ENCODE assay signal across 17 cellular contexts in the genomic region with DNA sequence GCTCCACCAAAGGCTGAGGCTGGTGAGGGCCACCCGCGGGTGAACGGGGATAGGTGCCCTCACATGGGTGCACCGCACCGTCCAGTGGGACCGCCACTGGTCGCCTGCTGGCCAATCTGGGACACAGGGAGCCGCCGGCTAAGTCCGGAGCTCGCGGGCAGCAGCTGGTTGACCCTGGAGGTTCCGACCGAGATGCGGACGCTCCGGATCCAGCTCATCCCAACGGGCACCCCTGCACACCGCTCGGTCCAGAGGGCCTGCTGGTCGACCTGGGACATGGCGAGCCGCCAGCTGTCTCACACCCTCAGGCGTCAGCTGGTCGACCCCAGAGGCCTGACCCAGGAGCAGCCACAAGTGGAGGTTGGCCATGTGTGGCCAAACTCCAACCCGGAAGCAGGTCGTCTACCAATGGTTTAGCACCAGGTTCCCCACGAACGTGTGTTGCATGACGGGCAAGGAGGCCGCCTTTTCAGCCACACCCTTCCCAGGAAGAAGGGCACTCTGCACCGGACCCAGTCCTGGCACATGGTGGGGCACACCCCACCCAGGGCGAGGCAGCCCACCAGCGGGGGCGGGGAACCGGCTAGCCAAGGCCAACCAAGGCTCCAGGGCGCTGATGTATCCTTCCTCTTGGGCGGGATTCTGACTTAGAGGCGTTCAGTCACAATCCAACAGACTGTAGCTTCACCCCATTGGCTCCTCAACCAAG.
DNase-seq lines count a peak whose midpoint lies in the region; ATAC-seq and TF ChIP-seq lines count a peak whose summit lies in the region.
"Had no signal": no experiment of that assay in that cellular context is flagged by ENCODE, and none has a peak within 500 bp of the region (broad histone marks: within the 10 kb centered on the region; RNA-seq: fewer than 3 reads in every experiment).

No MANE protein-coding gene starts in this region.

- no peak overlapping the region for H3K4me3 Mint-ChIP-seq in osteocyte (ENCODE audit: unreplicated experiment)
- H3K4me3 Mint-ChIP-seq: B cell; CD4-positive, CD25-positive, alpha-beta regulatory T cell; CD8-positive, alpha-beta memory T cell; GM23338; HFFc6 had no signal

- DNase-seq in cardiac septum (ENCODE audit: low spot score) (peak; percentile 53), Right ventricle myocardium inferior (ENCODE audit: missing footprints) (no peak), osteocyte (ENCODE audit: extremely low spot score, unreplicated experiment) (peak; percentile 85), aorta (no peak), BE2C (no peak), sigmoid colon (no peak), NCI-H1092 treated with DMSO at 0.1 percent for 48 hours (lab: John Stamatoyannopoulos, UW) (no peak)
- DNase-seq: C1 segment of cervical spinal cord; CD4-positive, CD25-positive, alpha-beta regulatory T cell; CD8-positive, alpha-beta memory T cell; COR-L47; HFFc6; IMR-90 had no signal

- TF ChIP-seq CTCF in osteocyte (IDR thresholded peaks at IDR 0.05) (no peak), BE2C (IDR thresholded peaks at IDR 0.05; ENCODE audit: low read depth, low read length) (no peak), sigmoid colon (IDR thresholded peaks at IDR 0.05) (no peak)

- H3K27ac ChIP-seq in aorta (ENCODE audit: low read depth in 1 of 2, low read length in 2 of 2) (no peak overlapping the region), sigmoid colon (no peak overlapping the region)

- H3K36me3 ChIP-seq in aorta (ENCODE audit: control insufficient read depth in 1 of 2, insufficient read depth in 2 of 2, low read length in 1 of 2) (no peaks in the 10 kb centered on the region), BE2C (no peaks in the 10 kb centered on the region), sigmoid colon (no peaks in the 10 kb centered on the region)

- no peaks in the 10 kb centered on the region for H3K9me3 ChIP-seq in aorta (ENCODE audit: control insufficient read depth, low read length)
- no peaks in the 10 kb centered on the region for H3K9me3 ChIP-seq in BE2C
- H3K9me3 ChIP-seq in sigmoid colon = peaks cover 0 to 5% (median 0%) of the 10 kb centered on the region in 4 donors

- H3K27me3 Mint-ChIP-seq in osteocyte (ENCODE audit: unreplicated experiment) = no peaks in the 10 kb centered on the region
- H3K27me3 Mint-ChIP-seq: B cell; CD4-positive, CD25-positive, alpha-beta regulatory T cell had no signal

- peaks cover 35% of the 10 kb centered on the region for H3K9me3 Mint-ChIP-seq in osteocyte (ENCODE audit: unreplicated experiment)

- no peak overlapping the region for H3K27ac Mint-ChIP-seq in osteocyte (ENCODE audit: unreplicated experiment)
- H3K27ac Mint-ChIP-seq: B cell; CD4-positive, CD25-positive, alpha-beta regulatory T cell; CD8-positive, alpha-beta memory T cell; GM23338; HFFc6 had no signal

- no peak for ATAC-seq in Right ventricle myocardium inferior
- peak; percentile 37 for ATAC-seq in esophagus mucosa
- peak; percentile 36 for ATAC-seq in aorta (ENCODE audit: low FRiP score)
- ATAC-seq: GM23338, HCT116 had no signal

- H3K27me3 ChIP-seq in aorta (ENCODE audit: control insufficient read depth in 1 of 2, insufficient read depth in 2 of 2, low read length in 1 of 2) = no peaks in the 10 kb centered on the region
- no peaks in the 10 kb centered on the region for H3K27me3 ChIP-seq in BE2C
- H3K27me3 ChIP-seq in sigmoid colon = no peaks in the 10 kb centered on the region

- no peaks in the 10 kb centered on the region for H3K4me1 ChIP-seq in aorta (ENCODE audit: control insufficient read depth in 1 of 2, insufficient read depth in 2 of 2, low read length in 2 of 2)
- no peaks in the 10 kb centered on the region for H3K4me1 ChIP-seq in BE2C
- H3K4me1 ChIP-seq in sigmoid colon = no peaks in the 10 kb centered on the region

- TF ChIP-seq POLR2A in sigmoid colon (IDR thresholded peaks at IDR 0.05) = no peak

- H3K4me1 Mint-ChIP-seq in osteocyte (ENCODE audit: unreplicated experiment) = no peaks in the 10 kb centered on the region
- H3K4me1 Mint-ChIP-seq: B cell; CD4-positive, CD25-positive, alpha-beta regulatory T cell; CD8-positive, alpha-beta memory T cell; GM23338 had no signal

- 81 to 85% methylated on average over 33 to 39 of the region's 39 CpGs for WGBS in aorta, 2 donors
- WGBS in sigmoid colon, 2 donors = 87 to 89% methylated on average over 39 of the region's 39 CpGs

- no peak for TF ChIP-seq EP300 in sigmoid colon (IDR thresholded peaks at IDR 0.05)

- no peak overlapping the region for H3K4me3 ChIP-seq in aorta (ENCODE audit: low read length in 2 of 2)
- no peak overlapping the region for H3K4me3 ChIP-seq in BE2C (ENCODE audit: low read depth, low read length)
- H3K4me3 ChIP-seq in sigmoid colon = no peak overlapping the region
- H3K4me3 ChIP-seq: GM23338 had no signal

- H3K36me3 Mint-ChIP-seq in osteocyte (ENCODE audit: unreplicated experiment) = peaks cover 2% of the 10 kb centered on the region
- H3K36me3 Mint-ChIP-seq: CD4-positive, CD25-positive, alpha-beta regulatory T cell had no signal

- intact Hi-C loops in cardiac septum (cut with DNase I) (no loop called here), Right ventricle myocardium inferior (cut with DNase I) (no loop called here), aorta (cut with DNase I) (no loop called here), sigmoid colon (cut with DNase I) (no loop called here)

Comparison
In these comparisons a context has a peak if more than half of its experiments do, and no peak if none do; other contexts are left out.
1. DNase-seq: peak in cardiac septum (single experiment) and osteocyte (single experiment); none in Right ventricle myocardium inferior (single experiment), aorta (0 of 2), BE2C (single experiment), sigmoid colon (single experiment) and NCI-H1092 treated with DMSO at 0.1 percent for 48 hours (single experiment).